Comparison of ENCODE assay signal across 9 cellular contexts in the genomic region with DNA sequence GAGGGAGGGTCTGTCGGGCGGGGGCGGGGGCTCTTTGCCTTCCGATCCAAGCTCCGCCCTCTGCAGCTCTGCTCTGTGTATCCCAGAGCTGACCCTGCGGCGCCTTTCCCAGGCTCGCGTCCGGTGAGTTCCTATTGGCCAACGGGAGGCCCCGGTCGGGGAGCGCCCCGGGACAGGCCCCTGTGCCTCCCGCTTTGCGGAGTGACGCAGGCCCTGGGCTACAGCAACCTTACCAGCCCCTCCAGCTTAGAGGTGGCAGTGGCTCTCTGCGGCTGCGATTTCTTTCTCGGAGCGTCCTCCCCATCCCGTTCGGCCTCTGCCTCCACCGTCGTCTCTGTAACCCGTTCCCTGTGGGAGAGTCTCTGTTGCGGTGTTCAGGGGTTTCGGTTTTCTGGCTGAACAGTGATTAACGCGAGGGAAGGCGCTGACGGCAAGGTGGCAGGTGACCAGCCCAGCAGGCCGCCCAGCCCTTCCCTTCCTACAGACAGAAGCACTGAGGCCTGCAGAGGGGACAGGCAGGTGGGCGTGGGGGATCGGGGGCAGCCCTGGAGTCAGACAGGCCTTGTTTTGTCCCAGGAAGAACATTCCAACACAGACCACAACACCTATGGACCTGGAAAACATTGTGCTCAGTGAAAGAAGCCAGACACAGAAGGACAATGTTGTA. TPM values are rescaled to one million over a fixed set of nuclear protein-coding genes. Genes with fewer than 3 reads are reported as not detected.
DNase-seq lines count a peak whose midpoint lies in the region; ATAC-seq, FAIRE-seq and TF ChIP-seq lines count a peak whose summit lies in the region.
"Had no signal": no experiment of that assay in that cellular context is flagged by ENCODE, and none has a peak within 500 bp of the region (broad histone marks: within the 10 kb centered on the region; RNA-seq: fewer than 3 reads in every experiment).

No MANE protein-coding gene starts in this region.

- peaks cover 0 to 29% (median 17%) of the 10 kb centered on the region in 6 donors for H3K4me1 ChIP-seq in spleen

- no peak for ATAC-seq in HG02610 (IDR thresholded peaks at IDR 0.05; ENCODE audit: unreplicated experiment)

- H3K4me3 ChIP-seq in bronchial epithelial cell (ENCODE audit: low read depth, low read length) (peak overlapping the region; percentile 46), spleen (peak overlapping the region; percentile 1 to 68 (median 36))

- 6 to 23% (median 9%) methylated on average over 21 to 36 of the region's 36 CpGs for WGBS in spleen, 5 donors

- DNase-seq in AG08396 (ENCODE audit: low spot score), result peak; percentile 89
- DNase-seq in bronchial epithelial cell (ENCODE audit: low read depth), result no peak
- peak; percentile 38 for DNase-seq in kidney glomerular epithelial cell (lab: John Stamatoyannopoulos, UW)
- peak; percentile 87 for DNase-seq in spleen
- DNase-seq in NCI-H345 treated with DMSO at 0.1 percent for 48 hours (lab: John Stamatoyannopoulos, UW; ENCODE audit: unreplicated experiment), result no peak
- no peak for DNase-seq in activated effector memory CD4-positive, alpha-beta T cell treated with Interleukin-2 at 50 U/mL for 16 hours

- no peaks in the 10 kb centered on the region for H3K36me3 ChIP-seq in bronchial epithelial cell (ENCODE audit: control insufficient read depth, insufficient read depth, low read length)
- no peaks in the 10 kb centered on the region for H3K36me3 ChIP-seq in spleen

- FAIRE-seq in bronchial epithelial cell (lab: Jason Lieb, UNC), result no peak
- FAIRE-seq: GM18507 had no signal

- H3K27me3 ChIP-seq in bronchial epithelial cell (ENCODE audit: control insufficient read depth, insufficient read depth, low read length) (no peaks in the 10 kb centered on the region), spleen (replicated peaks in 1 of 7) (peaks cover 0 to 19% (median 0%) of the 10 kb centered on the region in 7 donors)

- H3K9me3 ChIP-seq in spleen, result no peaks in the 10 kb centered on the region

- no peaks in the 10 kb centered on the region for H3K36me3 Mint-ChIP-seq in IgD-negative memory B cell

- TF ChIP-seq CTCF in bronchial epithelial cell (IDR thresholded peaks at IDR 0.05; ENCODE audit: insufficient read depth, low read length, severe bottlenecking) (no peak), spleen (IDR thresholded peaks at IDR 0.05 in 8 of 11, conservative IDR thresholded peaks at IDR 0.05 in 3 of 11) (no peak)

- intact Hi-C loops in spleen (cut with DNase I; ENCODE audit: low total_unique reads), result loop anchor here (10.0 kb wide), 1 partner anchor 198 kb away; no protein-coding TSS in a partner anchor

- TF ChIP-seq POLR2A in spleen (IDR thresholded peaks at IDR 0.05), result peak in 1 of 3 donors; percentile 14

- H3K27ac ChIP-seq in spleen, result peak overlapping the region in 7 of 8 donors; percentile 49 to 77 (median 67)

- no peaks in the 10 kb centered on the region for H3K9me3 Mint-ChIP-seq in IgD-negative memory B cell

- H3K4me3 Mint-ChIP-seq in IgD-negative memory B cell, result peak overlapping the region in 3 of 4 donors; percentile 23 to 73 (median 27)

- peak overlapping the region in 1 of 3 donors; percentile 8 for H3K27ac Mint-ChIP-seq in IgD-negative memory B cell

- H3K4me1 Mint-ChIP-seq in IgD-negative memory B cell, result peaks cover 2 to 5% (median 2%) of the 10 kb centered on the region in 3 donors

- peaks cover 17% of the 10 kb centered on the region for H3K27me3 Mint-ChIP-seq in IgD-negative memory B cell

RNA-seq across cellular contexts. Expression of gene CEBPB, which starts 18.1 kb away (rescaled TPM):
- 18.7 TPM for polyA plus RNA-seq in IgD-negative memory B cell
- total RNA-seq in bronchial epithelial cell, result 71.3 and 118 TPM in 2 replicates
- total RNA-seq in spleen, result 100 to 1,000 TPM in 5 of 7 donors, 10 to 100 TPM in 2; 64.7 to 273 (median 145) TPM
- 10 to 100 TPM; 24.2 to 26.0 (median 25.3) TPM for polyA plus RNA-seq in spleen

RNA-seq across cellular contexts. Expression of gene PEDS1, which starts 19.0 kb away (rescaled TPM):
- polyA plus RNA-seq in IgD-negative memory B cell, result 18.9 TPM
- 9.7 and 16.9 TPM in 2 replicates for total RNA-seq in bronchial epithelial cell
- total RNA-seq in spleen, result 10 to 100 TPM; 15.3 to 24.8 (median 20.3) TPM
- polyA plus RNA-seq in spleen, result 10 to 100 TPM in 2 of 3 donors, 1 to 10 TPM in 1; 9.6 to 14.3 (median 12.2) TPM

RNA-seq across cellular contexts. Expression of gene UBE2V1, which starts 59.5 kb away (rescaled TPM):
- polyA plus RNA-seq in IgD-negative memory B cell (125 TPM), spleen (10 to 100 TPM; 62.3 to 76.9 (median 69.5) TPM)
- total RNA-seq in bronchial epithelial cell (18.4 and 30.2 TPM in 2 replicates), spleen (100 to 1,000 TPM; 110 to 140 (median 131) TPM)

Comparison
In these comparisons a context has a peak if more than half of its experiments do, and no peak if none do; other contexts are left out.
1. DNase-seq: peak in AG08396 (single experiment), kidney glomerular epithelial cell (single experiment) and spleen (single experiment); none in bronchial epithelial cell (single experiment), NCI-H345 treated with DMSO at 0.1 percent for 48 hours (single experiment) and activated effector memory CD4-positive, alpha-beta T cell treated with Interleukin-2 at 50 U/mL for 16 hours (single experiment).